In genomic region chr12:66132408-66132807, GRCh38 we compare ENCODE assay signal across 10 cellular contexts. TPM values are rescaled to one million over a fixed set of nuclear protein-coding genes. Genes with fewer than 3 reads are reported as not detected.
DNase-seq lines count a peak whose midpoint lies in the region; ATAC-seq lines count a peak whose summit lies in the region.
"Had no signal": no experiment of that assay in that cellular context is flagged by ENCODE, and none has a peak within 500 bp of the region (broad histone marks: within the 10 kb centered on the region; RNA-seq: fewer than 3 reads in every experiment).

No MANE protein-coding gene starts in this region.

- no peak for ATAC-seq in T-helper 17 cell

- H3K27me3 ChIP-seq in BLaER1 = no peaks in the 10 kb centered on the region
- H3K27me3 ChIP-seq: spleen had no signal

- no peaks in the 10 kb centered on the region for H3K27me3 Mint-ChIP-seq in activated T-helper 1 cell treated with anti-CD3 and anti-CD28 coated beads, Interleukin-12 subunit alpha, Interleukin-12 subunit beta, Interleukin-2, Interleukin-4 antibody, amounts not matched to agents 30 ng/mL and 10 ng/mL and 1 ng/mL, durations not matched to agents 14 hours and 24 hours and 36 hours (ENCODE audit: insufficient read depth)
- no peaks in the 10 kb centered on the region for H3K27me3 Mint-ChIP-seq in T-helper 17 cell

- peak; percentile 60 for DNase-seq in HK-2 (ENCODE audit: unreplicated experiment)
- no peak for DNase-seq in activated T-helper 1 cell treated with anti-CD3 and anti-CD28 coated beads, Interleukin-12 subunit alpha, Interleukin-12 subunit beta, Interleukin-2, Interleukin-4 antibody, amounts not matched to agents 30 ng/mL and 10 ng/mL and 1 ng/mL, durations not matched to agents 14 hours and 24 hours and 36 hours (ENCODE audit: low spot score)
- peak; percentile 92 for DNase-seq in islet precursor cell
- DNase-seq in effector CD4-positive, alpha-beta T cell = no peak
- DNase-seq in T-helper 17 cell = no peak
- no peak for DNase-seq in NCI-H2227 treated with DMSO at 0.1 percent for 48 hours (lab: John Stamatoyannopoulos, UW)
- no peak for DNase-seq in superior temporal gyrus (ENCODE audit: extremely low spot score)
- DNase-seq: NCI-H82, spleen had no signal

- H3K36me3 Mint-ChIP-seq in activated T-helper 1 cell treated with anti-CD3 and anti-CD28 coated beads, Interleukin-12 subunit alpha, Interleukin-12 subunit beta, Interleukin-2, Interleukin-4 antibody, amounts not matched to agents 30 ng/mL and 10 ng/mL and 1 ng/mL, durations not matched to agents 14 hours and 24 hours and 36 hours (ENCODE audit: low read depth) = peaks cover 30% of the 10 kb centered on the region
- H3K36me3 Mint-ChIP-seq in T-helper 17 cell (ENCODE audit: low read depth) = peaks cover 8% of the 10 kb centered on the region

- H3K4me1 ChIP-seq in BLaER1 = peaks cover 33% of the 10 kb centered on the region

- no peak overlapping the region for H3K9ac ChIP-seq in BLaER1

- intact Hi-C loops in activated T-helper 1 cell treated with anti-CD3 and anti-CD28 coated beads, Interleukin-12 subunit alpha, Interleukin-12 subunit beta, Interleukin-2, Interleukin-4 antibody, amounts not matched to agents 30 ng/mL and 10 ng/mL and 1 ng/mL, durations not matched to agents 14 hours and 24 hours and 36 hours (cut with micrococcal nuclease) = no loop called here

- no peak overlapping the region for H3K27ac ChIP-seq in BLaER1

- H3K9me3 Mint-ChIP-seq in activated T-helper 1 cell treated with anti-CD3 and anti-CD28 coated beads, Interleukin-12 subunit alpha, Interleukin-12 subunit beta, Interleukin-2, Interleukin-4 antibody, amounts not matched to agents 30 ng/mL and 10 ng/mL and 1 ng/mL, durations not matched to agents 14 hours and 24 hours and 36 hours = no peaks in the 10 kb centered on the region

- peaks cover 8% of the 10 kb centered on the region; the same call in 1 of the 2 replicates for H3K9me3 ChIP-seq in BLaER1
- no peaks in the 10 kb centered on the region for H3K9me3 ChIP-seq in T-helper 17 cell (ENCODE audit: control insufficient read depth, low read length, poor library complexity, severe bottlenecking)
- H3K9me3 ChIP-seq: spleen had no signal

- peak overlapping the region; percentile 94 for H3K4me2 ChIP-seq in BLaER1

- peaks cover 51% of the 10 kb centered on the region for H3K4me1 Mint-ChIP-seq in activated T-helper 1 cell treated with anti-CD3 and anti-CD28 coated beads, Interleukin-12 subunit alpha, Interleukin-12 subunit beta, Interleukin-2, Interleukin-4 antibody, amounts not matched to agents 30 ng/mL and 10 ng/mL and 1 ng/mL, durations not matched to agents 14 hours and 24 hours and 36 hours (ENCODE audit: low read depth)
- peaks cover 33% of the 10 kb centered on the region for H3K4me1 Mint-ChIP-seq in T-helper 17 cell

- no peak overlapping the region for H3K4me3 ChIP-seq in BLaER1
- H3K4me3 ChIP-seq: spleen had no signal

- H3K36me3 ChIP-seq in BLaER1 = peaks cover 31% of the 10 kb centered on the region

- no peak overlapping the region for H3K27ac Mint-ChIP-seq in activated T-helper 1 cell treated with anti-CD3 and anti-CD28 coated beads, Interleukin-12 subunit alpha, Interleukin-12 subunit beta, Interleukin-2, Interleukin-4 antibody, amounts not matched to agents 30 ng/mL and 10 ng/mL and 1 ng/mL, durations not matched to agents 14 hours and 24 hours and 36 hours
- H3K27ac Mint-ChIP-seq in T-helper 17 cell = no peak overlapping the region

- H3K4me3 Mint-ChIP-seq in activated T-helper 1 cell treated with anti-CD3 and anti-CD28 coated beads, Interleukin-12 subunit alpha, Interleukin-12 subunit beta, Interleukin-2, Interleukin-4 antibody, amounts not matched to agents 30 ng/mL and 10 ng/mL and 1 ng/mL, durations not matched to agents 14 hours and 24 hours and 36 hours = peak overlapping the region; percentile 60
- no peak overlapping the region for H3K4me3 Mint-ChIP-seq in T-helper 17 cell

- peaks cover 12% of the 10 kb centered on the region; the same call in 1 of the 2 replicates for H4K20me1 ChIP-seq in BLaER1

RNA-seq across cellular contexts. Expression of gene LLPH, which starts 1.9 kb away (rescaled TPM):
- 31.3 and 33.6 TPM in 2 replicates for total RNA-seq in activated T-helper 1 cell treated with anti-CD3 and anti-CD28 coated beads, Interleukin-12 subunit alpha, Interleukin-12 subunit beta, Interleukin-2, Interleukin-4 antibody, amounts not matched to agents 30 ng/mL and 10 ng/mL and 1 ng/mL, durations not matched to agents 14 hours and 24 hours and 36 hours
- 10 to 100 TPM; 20.7 to 24.0 TPM for total RNA-seq in T-helper 17 cell

RNA-seq across cellular contexts. Expression of gene TMBIM4, which starts 37.4 kb away (rescaled TPM):
- total RNA-seq in activated T-helper 1 cell treated with anti-CD3 and anti-CD28 coated beads, Interleukin-12 subunit alpha, Interleukin-12 subunit beta, Interleukin-2, Interleukin-4 antibody, amounts not matched to agents 30 ng/mL and 10 ng/mL and 1 ng/mL, durations not matched to agents 14 hours and 24 hours and 36 hours = 58.6 and 61.9 TPM in 2 replicates
- total RNA-seq in T-helper 17 cell = 10 to 100 TPM; 44.4 to 47.5 TPM

RNA-seq across cellular contexts. Expression of gene IRAK3, which starts 56.6 kb away (rescaled TPM):
- 3.2 TPM in 2 replicates for total RNA-seq in activated T-helper 1 cell treated with anti-CD3 and anti-CD28 coated beads, Interleukin-12 subunit alpha, Interleukin-12 subunit beta, Interleukin-2, Interleukin-4 antibody, amounts not matched to agents 30 ng/mL and 10 ng/mL and 1 ng/mL, durations not matched to agents 14 hours and 24 hours and 36 hours
- total RNA-seq in T-helper 17 cell = 1 to 10 TPM; 1.5 to 2.4 TPM

Comparison
In these comparisons a context has a peak if more than half of its experiments do, and no peak if none do; other contexts are left out.
1. DNase-seq: peak in HK-2 (single experiment) and islet precursor cell (single experiment); none in activated T-helper 1 cell treated with anti-CD3 and anti-CD28 coated beads, Interleukin-12 subunit alpha, Interleukin-12 subunit beta, Interleukin-2, Interleukin-4 antibody, amounts not matched to agents 30 ng/mL and 10 ng/mL and 1 ng/mL, durations not matched to agents 14 hours and 24 hours and 36 hours (single experiment), effector CD4-positive, alpha-beta T cell (single experiment), T-helper 17 cell (0 of 3), NCI-H2227 treated with DMSO at 0.1 percent for 48 hours (single experiment) and superior temporal gyrus (single experiment).